ENCODE assay signal across 8 cellular contexts in genomic region chr15:67521770-67522568, GRCh38. TPM values are rescaled to one million over a fixed set of nuclear protein-coding genes. Genes with fewer than 3 reads are reported as not detected.
A peak's percentile ranks its signal among the peaks of the same experiment; 100 is the strongest.
DNase-seq lines count a peak whose midpoint lies in the region; ATAC-seq and TF ChIP-seq lines count a peak whose summit lies in the region.

No MANE protein-coding gene starts in this region.

- H3K4me2 ChIP-seq in SK-N-SH = peak overlapping the region; percentile 90

- H3K9ac ChIP-seq in SK-N-SH = peak overlapping the region; percentile 80

- peak in 2 of 5 donors; percentile 16 to 32 for DNase-seq in CD4-positive, alpha-beta memory T cell
- peak; percentile 27 for DNase-seq in SK-N-SH
- DNase-seq in naive thymus-derived CD8-positive, alpha-beta T cell = no peak
- DNase-seq in HK-2 (ENCODE audit: unreplicated experiment) = no peak
- DNase-seq in stimulated activated CD4-positive, alpha-beta T cell treated with anti-CD3 and anti-CD28 coated beads, Interleukin-4, amount 100 ng/mL, for 4 hours = no peak

- no peaks in the 10 kb centered on the region for H3K27me3 ChIP-seq in CD4-positive, alpha-beta memory T cell (ENCODE audit: insufficient read depth, low read length)
- H3K27me3 ChIP-seq in SK-N-SH (ENCODE audit: insufficient read depth) = no peaks in the 10 kb centered on the region

- peaks cover 12% of the 10 kb centered on the region for H3F3A ChIP-seq in SK-N-SH (replicated peaks; ENCODE audit: insufficient read depth)

- intact Hi-C loops in CD4-positive, alpha-beta memory T cell (cut with micrococcal nuclease) = loop anchor here (1.0 to 2.0 kb wide), 3 partner anchors 19 to 533 kb away; partner anchors contain the start of genes PIAS1 and RNU6-1

- POLR2A ChIA-PET in CD4-positive, alpha-beta memory T cell (lab: Charles Lee; ENCODE audit: partially characterized antibody) = interaction anchor here (0.9 to 3.2 kb wide), 10 partner anchors 9 to 319 kb away, joined by 3 to 94 read pairs (median 4); partner anchors contain the start of genes MAP2K5 and RNU6-1
- POLR2A ChIA-PET in SK-N-SH (lab: Yijun Ruan, JAX) = interaction anchor here (1.3 to 1.6 kb wide), 3 partner anchors 20 to 311 kb away, joined by 3 to 5 read pairs (median 4); partner anchors contain the start of gene MAP2K5
- POLR2A ChIA-PET in naive thymus-derived CD8-positive, alpha-beta T cell (lab: Charles Lee) = interaction anchor here (0.6 to 2.5 kb wide), 9 partner anchors 8 to 756 kb away, joined by 3 to 71 read pairs (median 4); partner anchors contain the start of genes FEM1B and MAP2K5

- no peak for TF ChIP-seq EP300 in SK-N-SH (IDR thresholded peaks at IDR 0.05; ENCODE audit: borderline replicate concordance in 1 of 2, low read depth in 1 of 2, low read length in 1 of 2)

- no peak for TF ChIP-seq CTCF in SK-N-SH (IDR thresholded peaks at IDR 0.05)

- CTCF ChIA-PET in CD4-positive, alpha-beta memory T cell (lab: Charles Lee; ENCODE audit: partially characterized antibody) = interaction anchor here (1.5 kb wide), 1 partner anchor 314 kb away, joined by 3 read pairs; no protein-coding TSS in a partner anchor
- CTCF ChIA-PET in SK-N-SH (lab: Yijun Ruan, JAX) = interaction anchor here (0.9 to 1.8 kb wide), 11 partner anchors 8 to 575 kb away, joined by 3 to 5 read pairs (median 4); partner anchors contain the start of gene MAP2K5

- 1% methylated on average over 16 of the region's 23 CpGs for WGBS in SK-N-SH (ENCODE audit: low lambda C conversion rate)

- H2AFZ ChIP-seq in SK-N-SH (ENCODE audit: low read depth) = peak overlapping the region; percentile 75

- no peak for TF ChIP-seq RAD21 in SK-N-SH (IDR thresholded peaks at IDR 0.05; ENCODE audit: low read length)

- no peaks in the 10 kb centered on the region for H3K36me3 ChIP-seq in CD4-positive, alpha-beta memory T cell (ENCODE audit: insufficient read depth, low read length)
- H3K36me3 ChIP-seq in SK-N-SH (replicated peaks in 1 of 2; ENCODE audit: control insufficient read depth in 1 of 2, insufficient read depth in 2 of 2, low read length in 1 of 2) = peaks cover 5% of the 10 kb centered on the region in 2 experiments

- peaks cover 33% of the 10 kb centered on the region for H3K4me1 ChIP-seq in CD4-positive, alpha-beta memory T cell (ENCODE audit: insufficient read depth, low read length)
- H3K4me1 ChIP-seq in SK-N-SH (ENCODE audit: control insufficient read depth in 1 of 2, insufficient read depth in 2 of 2, low read depth in 1 of 2, low read length in 1 of 2) = peaks cover 12 to 20% of the 10 kb centered on the region in 2 experiments; a peak in 3 of 4 replicates

- ATAC-seq in HG02938 (IDR thresholded peaks at IDR 0.05; ENCODE audit: unreplicated experiment) (peak; percentile 6), esophagus mucosa (peak; percentile 54), GM21423 (IDR thresholded peaks at IDR 0.05; ENCODE audit: unreplicated experiment) (no peak)
- ATAC-seq in naive thymus-derived CD8-positive, alpha-beta T cell = no peak

- H3K27me3 Mint-ChIP-seq in CD4-positive, alpha-beta memory T cell = no peaks in the 10 kb centered on the region
- H3K27me3 Mint-ChIP-seq in naive thymus-derived CD8-positive, alpha-beta T cell = no peaks in the 10 kb centered on the region

- no peaks in the 10 kb centered on the region for H3K9me3 Mint-ChIP-seq in CD4-positive, alpha-beta memory T cell
- no peaks in the 10 kb centered on the region for H3K9me3 Mint-ChIP-seq in naive thymus-derived CD8-positive, alpha-beta T cell

- peaks cover 3 to 10% of the 10 kb centered on the region in 2 donors for H3K36me3 Mint-ChIP-seq in CD4-positive, alpha-beta memory T cell
- peaks cover 0 to 17% (median 5%) of the 10 kb centered on the region in 3 donors for H3K36me3 Mint-ChIP-seq in naive thymus-derived CD8-positive, alpha-beta T cell

- no peaks in the 10 kb centered on the region for H4K20me1 ChIP-seq in SK-N-SH (ENCODE audit: insufficient read depth)

- H3K27ac Mint-ChIP-seq in CD4-positive, alpha-beta memory T cell = peak overlapping the region; percentile 79 to 97 (median 91)
- H3K27ac Mint-ChIP-seq in naive thymus-derived CD8-positive, alpha-beta T cell = peak overlapping the region; percentile 90 to 96 (median 94)

- H3K9me2 ChIP-seq in SK-N-SH = no peaks in the 10 kb centered on the region

- H3K4me3 ChIP-seq in CD4-positive, alpha-beta memory T cell (ENCODE audit: low read length in 2 of 2) = peak overlapping the region; percentile 64 to 93
- H3K4me3 ChIP-seq in SK-N-SH (ENCODE audit: low read depth in 2 of 2, low read length in 1 of 2) = peak overlapping the region; percentile 82

- H3K9me3 ChIP-seq in CD4-positive, alpha-beta memory T cell (ENCODE audit: control insufficient read depth in 1 of 2, low read length in 2 of 2) = no peaks in the 10 kb centered on the region
- H3K9me3 ChIP-seq in SK-N-SH = no peaks in the 10 kb centered on the region

- H3K4me1 Mint-ChIP-seq in CD4-positive, alpha-beta memory T cell = peaks cover 18 to 37% (median 26%) of the 10 kb centered on the region in 4 donors
- peaks cover 7 to 42% (median 28%) of the 10 kb centered on the region in 4 donors for H3K4me1 Mint-ChIP-seq in naive thymus-derived CD8-positive, alpha-beta T cell

- H3K79me2 ChIP-seq in SK-N-SH (ENCODE audit: insufficient read depth) = peaks cover 48% of the 10 kb centered on the region

- H3K4me3 Mint-ChIP-seq in CD4-positive, alpha-beta memory T cell = peak overlapping the region; percentile 84 to 96 (median 93)
- H3K4me3 Mint-ChIP-seq in naive thymus-derived CD8-positive, alpha-beta T cell = peak overlapping the region; percentile 87 to 96 (median 93)

- H3K27ac ChIP-seq in CD4-positive, alpha-beta memory T cell (ENCODE audit: low read depth, low read length) = peak overlapping the region; percentile 70
- peak overlapping the region; percentile 90 to 93 for H3K27ac ChIP-seq in SK-N-SH (ENCODE audit: low read depth in 2 of 2, low read length in 1 of 2)

TF ChIP-seq in SK-N-SH, 30 proteins besides CTCF, POLR2A, EP300 and RAD21:
- TF ChIP-seq, protein P1, sequence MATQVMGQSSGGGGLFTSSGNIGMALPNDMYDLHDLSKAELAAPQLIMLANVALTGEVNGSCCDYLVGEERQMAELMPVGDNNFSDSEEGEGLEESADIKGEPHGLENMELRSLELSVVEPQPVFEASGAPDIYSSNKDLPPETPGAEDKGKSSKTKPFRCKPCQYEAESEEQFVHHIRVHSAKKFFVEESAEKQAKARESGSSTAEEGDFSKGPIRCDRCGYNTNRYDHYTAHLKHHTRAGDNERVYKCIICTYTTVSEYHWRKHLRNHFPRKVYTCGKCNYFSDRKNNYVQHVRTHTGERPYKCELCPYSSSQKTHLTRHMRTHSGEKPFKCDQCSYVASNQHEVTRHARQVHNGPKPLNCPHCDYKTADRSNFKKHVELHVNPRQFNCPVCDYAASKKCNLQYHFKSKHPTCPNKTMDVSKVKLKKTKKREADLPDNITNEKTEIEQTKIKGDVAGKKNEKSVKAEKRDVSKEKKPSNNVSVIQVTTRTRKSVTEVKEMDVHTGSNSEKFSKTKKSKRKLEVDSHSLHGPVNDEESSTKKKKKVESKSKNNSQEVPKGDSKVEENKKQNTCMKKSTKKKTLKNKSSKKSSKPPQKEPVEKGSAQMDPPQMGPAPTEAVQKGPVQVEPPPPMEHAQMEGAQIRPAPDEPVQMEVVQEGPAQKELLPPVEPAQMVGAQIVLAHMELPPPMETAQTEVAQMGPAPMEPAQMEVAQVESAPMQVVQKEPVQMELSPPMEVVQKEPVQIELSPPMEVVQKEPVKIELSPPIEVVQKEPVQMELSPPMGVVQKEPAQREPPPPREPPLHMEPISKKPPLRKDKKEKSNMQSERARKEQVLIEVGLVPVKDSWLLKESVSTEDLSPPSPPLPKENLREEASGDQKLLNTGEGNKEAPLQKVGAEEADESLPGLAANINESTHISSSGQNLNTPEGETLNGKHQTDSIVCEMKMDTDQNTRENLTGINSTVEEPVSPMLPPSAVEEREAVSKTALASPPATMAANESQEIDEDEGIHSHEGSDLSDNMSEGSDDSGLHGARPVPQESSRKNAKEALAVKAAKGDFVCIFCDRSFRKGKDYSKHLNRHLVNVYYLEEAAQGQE (IDR thresholded peaks at IDR 0.05; ENCODE audit: low read depth, low read length) = no peak
- TF ChIP-seq NRF1 (IDR thresholded peaks at IDR 0.05; ENCODE audit: low read depth, low read length) = peak; percentile 48
- peak; percentile 9; the same call in 1 of the 2 replicates for TF ChIP-seq YY1 (IDR thresholded peaks at IDR 0.05; ENCODE audit: low read depth)
- TF ChIP-seq MXI1 (IDR thresholded peaks at IDR 0.05; ENCODE audit: low read depth, low read length) = peak; percentile 4; the same call in 1 of the 2 replicates
- TF ChIP-seq RCOR1 (IDR thresholded peaks at IDR 0.05; ENCODE audit: low read length) = no peak
- TF ChIP-seq FOXM1 (IDR thresholded peaks at IDR 0.05; ENCODE audit: low read depth) = no peak
- TF ChIP-seq FOSL2 (IDR thresholded peaks at IDR 0.05; ENCODE audit: borderline replicate concordance, low read depth) = no peak
- TF ChIP-seq MEF2A (IDR thresholded peaks at IDR 0.05; ENCODE audit: borderline replicate concordance, low read depth) = 0 out of 2 replicates have a peak, but pooled peaks have one; percentile 21

RNA-seq across cellular contexts. Expression of gene C15orf61, which starts 1.0 kb away (rescaled TPM):
- total RNA-seq in CD4-positive, alpha-beta memory T cell = 10 to 100 TPM in 1 of 2 experiments, 1 to 10 TPM in 1; 9.5 to 13.4 TPM
- polyA plus RNA-seq in CD4-positive, alpha-beta memory T cell = 10 to 100 TPM; 11.2 to 13.0 TPM
- polyA plus RNA-seq in SK-N-SH (2012; rRNA removed) = 2.9 and 4.0 TPM in 2 replicates
- 3.7 and 4.3 TPM in 2 replicates for polyA plus RNA-seq in SK-N-SH (2012; cell fraction: cytosol; rRNA removed)
- polyA plus RNA-seq in SK-N-SH (2012; cell fraction: nucleus; rRNA removed) = 3.7 and 4.1 TPM in 2 replicates
- total RNA-seq in esophagus mucosa = 2.8 TPM
- total RNA-seq in naive thymus-derived CD8-positive, alpha-beta T cell = 10 to 100 TPM; 11.5 to 11.9 TPM
- 1 to 10 TPM; 6.1 to 8.3 (median 6.4) TPM for polyA plus RNA-seq in naive thymus-derived CD8-positive, alpha-beta T cell

RNA-seq across cellular contexts. Expression of gene MAP2K5, which starts 20.5 kb away (rescaled TPM):
- 10 to 100 TPM; 27.8 to 31.4 TPM for total RNA-seq in CD4-positive, alpha-beta memory T cell
- polyA plus RNA-seq in CD4-positive, alpha-beta memory T cell = 10 to 100 TPM; 15.2 to 22.0 TPM
- 3.8 and 6.2 TPM in 2 replicates for polyA plus RNA-seq in SK-N-SH (2012; rRNA removed)
- 6.8 and 7.8 TPM in 2 replicates for polyA plus RNA-seq in SK-N-SH (2012; cell fraction: cytosol; rRNA removed)
- polyA plus RNA-seq in SK-N-SH (2012; cell fraction: nucleus; rRNA removed) = 9.2 and 10.9 TPM in 2 replicates
- 14.2 TPM for total RNA-seq in esophagus mucosa
- 10 to 100 TPM; 33.1 to 37.6 TPM for total RNA-seq in naive thymus-derived CD8-positive, alpha-beta T cell
- 10 to 100 TPM; 17.8 to 22.5 (median 21.2) TPM for polyA plus RNA-seq in naive thymus-derived CD8-positive, alpha-beta T cell

Comparison
In these comparisons a context has a peak if more than half of its experiments do, and no peak if none do; other contexts are left out.
1. ATAC-seq: peak in HG02938 (single experiment) and esophagus mucosa (single experiment); none in naive thymus-derived CD8-positive, alpha-beta T cell (0 of 2) and GM21423 (single experiment).